1 cellular context compared by ENCODE assay signal in the genomic region with DNA sequence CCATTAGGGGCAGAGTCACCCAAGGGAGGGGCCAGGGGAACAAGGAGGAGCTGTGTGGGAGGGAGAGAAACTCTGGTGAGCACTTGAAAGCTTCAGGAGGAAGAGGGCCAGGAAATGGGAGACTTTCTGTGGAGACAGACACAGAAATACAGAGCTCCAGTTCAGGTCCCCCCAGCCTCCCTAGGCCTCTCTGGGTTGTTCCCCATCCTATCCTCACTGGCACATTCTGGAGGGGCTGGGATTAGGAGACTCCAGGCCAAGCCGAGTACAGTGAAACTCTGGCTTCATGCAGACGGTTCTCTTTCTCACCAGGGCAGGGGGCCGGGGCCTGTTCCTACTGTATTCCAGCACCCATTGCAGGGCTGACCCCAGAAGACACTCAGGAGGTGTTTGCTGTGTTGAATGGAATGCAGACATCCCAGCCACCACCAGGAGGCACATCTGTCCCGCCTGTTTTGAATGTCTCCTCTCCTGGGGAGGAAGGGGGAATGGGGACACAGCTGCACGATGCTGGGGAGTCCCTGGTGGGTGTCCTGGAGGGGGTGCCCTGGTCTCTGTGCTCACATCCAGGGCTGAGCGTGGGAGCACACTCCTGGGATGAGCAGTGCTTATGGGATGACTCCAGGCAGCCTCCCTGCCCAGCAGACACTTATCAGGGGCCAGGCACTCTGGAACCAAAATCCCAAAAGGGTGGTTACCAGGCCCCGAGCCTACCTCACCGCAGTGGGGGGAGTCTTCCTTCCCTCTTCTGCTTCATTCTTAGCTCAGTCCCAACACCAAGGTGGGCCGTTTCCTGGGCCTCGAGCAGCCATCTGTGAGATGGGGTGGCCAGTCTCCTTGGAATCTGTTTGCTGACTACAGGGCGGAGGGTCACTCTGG.
TF ChIP-seq lines count a peak whose summit lies in the region.

No MANE protein-coding gene starts in this region.

TF ChIP-seq in HepG2, 621 proteins besides CTCF, POLR2A, EP300 and RAD21:
- TF ChIP-seq SMC3 (IDR thresholded peaks at IDR 0.05; ENCODE audit: low read length) (peak; percentile 17; the same call in 1 of the 2 replicates), PATZ1 (CRISPR knock-in tag; IDR thresholded peaks at IDR 0.05) (0 out of 2 replicates have a peak, but pooled peaks have one; percentile 25), POGZ (CRISPR knock-in tag; IDR thresholded peaks at IDR 0.05) (no peak), FOXP1 (IDR thresholded peaks at IDR 0.05) (no peak), FOXP1 (CRISPR knock-in tag; IDR thresholded peaks at IDR 0.05) (no peak), ZNF460 (CRISPR knock-in tag; IDR thresholded peaks at IDR 0.05; ENCODE audit: borderline replicate concordance) (no peak), ZNF646 (CRISPR knock-in tag; IDR thresholded peaks at IDR 0.05) (no peak), STAG1 (CRISPR knock-in tag; IDR thresholded peaks at IDR 0.05) (peak; percentile 59), HOXD1 (CRISPR knock-in tag; IDR thresholded peaks at IDR 0.05) (no peak), ATM (IDR thresholded peaks at IDR 0.05; ENCODE audit: borderline replicate concordance) (no peak), TOPORS (CRISPR knock-in tag; IDR thresholded peaks at IDR 0.05) (no peak), ZNF263 (CRISPR knock-in tag; IDR thresholded peaks at IDR 0.05) (peak; percentile 74)
